Comparison of ENCODE assay signal across 2 cellular contexts in genomic region chr15:40921949-40922607, GRCh38.
TF ChIP-seq lines count a peak whose summit lies in the region.

No MANE protein-coding gene starts in this region.

TF ChIP-seq in HEK293, 187 proteins besides CTCF, POLR2A, EP300 and RAD21:
- TF ChIP-seq ZNF155 (tag by site-specific recombination; IDR thresholded peaks at IDR 0.05) (no peak), ZNF24 (tag by site-specific recombination; IDR thresholded peaks at IDR 0.05) (no peak), REST (tag by site-specific recombination; IDR thresholded peaks at IDR 0.05) (peak; percentile 76), ZNF660 (tag by site-specific recombination; IDR thresholded peaks at IDR 0.05) (no peak), ZNF19 (tag by site-specific recombination; IDR thresholded peaks at IDR 0.05; ENCODE audit: low read depth) (no peak), ZBTB6 (tag by site-specific recombination; IDR thresholded peaks at IDR 0.05) (no peak), ZNF555 (tag by site-specific recombination; conservative IDR thresholded peaks at IDR 0.05) (no peak), ZNF639 (tag by site-specific recombination; IDR thresholded peaks at IDR 0.05) (no peak)

TF ChIP-seq in GM12878, 131 proteins besides CTCF, POLR2A, EP300 and RAD21:
- TF ChIP-seq EGR1 (IDR thresholded peaks at IDR 0.05; ENCODE audit: borderline replicate concordance in 1 of 2, low read depth in 2 of 2, low read length in 2 of 2) = no peak
- TF ChIP-seq REST (IDR thresholded peaks at IDR 0.05; ENCODE audit: low read depth, low read length) = peak; percentile 42; the same call in 1 of the 2 replicates
- no peak for TF ChIP-seq ZBTB4 (CRISPR knock-in tag; IDR thresholded peaks at IDR 0.05)
- TF ChIP-seq PRDM15 (CRISPR knock-in tag; IDR thresholded peaks at IDR 0.05) = no peak
TF ChIP-seq in GM12878: peak in this region for 1.
